Comparison of ENCODE assay signal across 1 cellular context in the genomic region with DNA sequence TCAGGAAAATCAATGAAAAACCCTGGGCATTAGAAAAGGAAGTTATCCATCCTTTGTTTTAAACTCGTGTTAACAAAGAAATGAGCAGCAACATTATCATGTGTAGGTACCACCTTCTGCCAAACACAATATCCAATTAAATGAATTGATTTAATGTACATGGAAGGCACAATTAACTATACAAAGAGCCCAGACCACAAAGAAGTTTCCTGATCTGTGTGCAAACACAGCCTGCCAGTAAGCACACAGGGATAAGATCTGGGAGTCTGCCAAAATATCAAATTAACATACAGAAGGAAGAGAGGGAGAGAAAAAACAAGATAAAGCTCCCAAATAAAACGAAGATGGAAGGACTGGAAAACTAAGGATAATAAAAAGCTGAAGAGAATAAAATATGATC.
TF ChIP-seq lines count a peak whose summit lies in the region.

No MANE protein-coding gene starts in this region.

TF ChIP-seq in endothelial cell of umbilical vein, 7 proteins besides CTCF, POLR2A, EP300 and RAD21 (continued from another document):
- TF ChIP-seq POLR2AphosphoS5 (IDR thresholded peaks at IDR 0.05; ENCODE audit: insufficient read depth, low read depth, low read length) (no peak), GATA2 (IDR thresholded peaks at IDR 0.05; ENCODE audit: insufficient read depth, insufficient read length, low read depth, low read length) (no peak), FOS (IDR thresholded peaks at IDR 0.05; ENCODE audit: borderline replicate concordance, insufficient read depth, low read length) (no peak), EZH2 (IDR thresholded peaks at IDR 0.05; ENCODE audit: borderline replicate concordance, low read depth, low read length, severe bottlenecking) (no peak), MYC (IDR thresholded peaks at IDR 0.05; ENCODE audit: low read depth, low read length) (no peak)
